4 cellular contexts compared by ENCODE assay signal in genomic region chr1:56774732-56775131, GRCh38. TPM values are rescaled to one million over a fixed set of nuclear protein-coding genes. Genes with fewer than 3 reads are reported as not detected.
"Had no signal": no experiment of that assay in that cellular context is flagged by ENCODE, and none has a peak within 500 bp of the region (broad histone marks: within the 10 kb centered on the region; RNA-seq: fewer than 3 reads in every experiment).

No MANE protein-coding gene starts in this region.

RNA-seq across cellular contexts. Expression of gene FYB2, which starts 44.5 kb away (rescaled TPM):
- total RNA-seq: GM23248, GM23338, H4, H7 had no signal
- polyA plus RNA-seq: GM23248 had no signal
